In the genomic region with DNA sequence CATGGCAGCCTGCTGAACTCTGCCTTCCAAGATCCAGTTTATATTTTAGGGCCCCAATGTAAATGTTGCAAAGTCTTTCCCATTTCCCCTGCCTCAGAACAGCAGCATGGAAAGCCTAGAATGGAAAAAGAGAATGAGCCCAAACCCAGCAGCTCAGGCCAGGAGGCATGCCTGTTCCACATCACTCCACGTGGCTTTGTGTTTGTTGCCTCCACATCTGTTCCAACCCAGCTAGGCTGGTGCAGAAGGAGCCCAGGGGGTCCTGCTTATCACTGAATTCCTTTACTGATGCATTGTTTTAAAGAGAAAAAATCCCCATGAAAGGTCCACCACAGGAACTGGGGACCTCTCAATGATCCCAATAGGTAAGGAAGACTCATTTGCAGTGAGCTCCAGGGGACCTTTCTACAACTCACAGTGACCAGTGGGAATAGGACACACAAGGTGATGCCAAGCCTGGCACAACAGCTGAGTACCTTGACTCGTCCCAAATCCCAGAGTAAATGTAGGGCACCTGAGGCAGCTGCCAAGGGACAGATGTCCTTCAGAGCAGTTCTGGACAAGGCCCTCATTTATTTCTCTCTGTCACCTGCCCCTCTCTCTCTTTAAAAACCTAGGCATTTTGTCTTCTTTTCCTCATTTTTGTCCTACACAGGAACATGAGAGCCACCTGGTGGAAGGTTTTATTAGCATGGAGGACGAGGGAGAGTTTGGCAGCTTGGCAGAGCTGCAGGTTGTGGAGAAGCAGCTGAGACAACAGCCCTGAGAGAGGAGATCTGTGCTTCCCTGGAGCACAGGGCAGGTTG, we compare ENCODE assay signal across 9 cellular contexts. TPM values are rescaled to one million over a fixed set of nuclear protein-coding genes. Genes with fewer than 3 reads are reported as not detected.
DNase-seq lines count a peak whose midpoint lies in the region; ATAC-seq and TF ChIP-seq lines count a peak whose summit lies in the region.
"Had no signal": no experiment of that assay in that cellular context is flagged by ENCODE, and none has a peak within 500 bp of the region (broad histone marks: within the 10 kb centered on the region; RNA-seq: fewer than 3 reads in every experiment).

No MANE protein-coding gene starts in this region.

- no peak overlapping the region for H4K91ac ChIP-seq in neuronal stem cell (ENCODE audit: low read depth, low read length, poor library complexity)

- H3K4me1 ChIP-seq in BE2C (no peaks in the 10 kb centered on the region), testis (no peaks in the 10 kb centered on the region), neuronal stem cell (ENCODE audit: control insufficient read depth in 2 of 2, insufficient read depth in 1 of 2, low read depth in 1 of 2, low read length in 2 of 2) (no peaks in the 10 kb centered on the region)

- H2BK15ac ChIP-seq in neuronal stem cell (ENCODE audit: low read length), result no peak overlapping the region

- H3K9me3 Mint-ChIP-seq in glutamatergic neuron (ENCODE audit: unreplicated experiment), result peaks cover 8% of the 10 kb centered on the region

- no peaks in the 10 kb centered on the region for H3K9me3 ChIP-seq in BE2C
- no peaks in the 10 kb centered on the region for H3K9me3 ChIP-seq in testis
- H3K9me3 ChIP-seq in neuronal stem cell (replicated peaks in 1 of 2; ENCODE audit: control insufficient read depth in 2 of 2, insufficient read depth in 1 of 2, low read depth in 1 of 2, low read length in 2 of 2), result peaks cover 0 to 15% of the 10 kb centered on the region in 2 donors

- no peak overlapping the region for H2AFZ ChIP-seq in neuronal stem cell (ENCODE audit: low read length)

- no peak overlapping the region for H3K23ac ChIP-seq in neuronal stem cell (ENCODE audit: low read depth, low read length, poor library complexity)

- H3K4me3 Mint-ChIP-seq in glutamatergic neuron (ENCODE audit: unreplicated experiment), result no peak overlapping the region
- H3K4me3 Mint-ChIP-seq: dendritic cell treated with granulocyte-macrophage colony-stimulating factor and Interleukin-4, amounts not matched to agents 40 ng/mL and 50 ng/mL, for 4 days had no signal

- no peak overlapping the region for H3K9ac ChIP-seq in neuronal stem cell (ENCODE audit: low read depth, low read length, poor library complexity)

- ATAC-seq in HG03354 (IDR thresholded peaks at IDR 0.05; ENCODE audit: poor library complexity, severe bottlenecking, unreplicated experiment) (no peak), GM21367 (IDR thresholded peaks at IDR 0.05; ENCODE audit: unreplicated experiment) (no peak)

- no peaks in the 10 kb centered on the region for H3K27me3 Mint-ChIP-seq in glutamatergic neuron (ENCODE audit: unreplicated experiment)

- H3K18ac ChIP-seq in neuronal stem cell (ENCODE audit: low read length), result no peak overlapping the region

- no peak overlapping the region for H3K27ac Mint-ChIP-seq in glutamatergic neuron (ENCODE audit: unreplicated experiment)
- H3K27ac Mint-ChIP-seq: dendritic cell treated with granulocyte-macrophage colony-stimulating factor and Interleukin-4, amounts not matched to agents 40 ng/mL and 50 ng/mL, for 4 days had no signal

- H3K4me2 ChIP-seq in neuronal stem cell (ENCODE audit: insufficient read depth, low read length, poor library complexity, severe bottlenecking), result no peak overlapping the region

- H2BK120ac ChIP-seq in neuronal stem cell (ENCODE audit: low read depth, low read length), result no peak overlapping the region

- H3K14ac ChIP-seq in neuronal stem cell (ENCODE audit: low read length), result no peak overlapping the region

- no peak overlapping the region for H4K8ac ChIP-seq in neuronal stem cell (ENCODE audit: low read depth, low read length)

- H3K4me3 ChIP-seq in BE2C (ENCODE audit: low read depth, low read length) (no peak overlapping the region), testis (no peak overlapping the region), neuronal stem cell (ENCODE audit: low read length in 2 of 2) (no peak overlapping the region)

- H2BK5ac ChIP-seq in neuronal stem cell (ENCODE audit: low read length), result no peak overlapping the region

- TF ChIP-seq CTCF in BE2C (IDR thresholded peaks at IDR 0.05; ENCODE audit: low read depth, low read length), result peak; percentile 72
- TF ChIP-seq CTCF in GM10266 (IDR thresholded peaks at IDR 0.05; ENCODE audit: control insufficient read depth, insufficient read depth, low read depth, missing control alignments), result peak; percentile 37
- TF ChIP-seq CTCF in glutamatergic neuron (IDR thresholded peaks at IDR 0.05; ENCODE audit: partially characterized antibody, unreplicated experiment), result peak; percentile 23
- TF ChIP-seq CTCF in testis (IDR thresholded peaks at IDR 0.05), result peak; percentile 20 to 51 (median 34)

- no peak overlapping the region for H2BK12ac ChIP-seq in neuronal stem cell (ENCODE audit: low read length)

- intact Hi-C loops in testis (cut with DNase I; ENCODE audit: low total_unique reads), result no loop called here

- peaks cover 3% of the 10 kb centered on the region for H3K79me1 ChIP-seq in neuronal stem cell (ENCODE audit: low read depth, low read length)

- H3K36me3 ChIP-seq in BE2C (no peaks in the 10 kb centered on the region), testis (ENCODE audit: low read depth, missing control alignments) (no peaks in the 10 kb centered on the region), neuronal stem cell (replicated peaks in 1 of 2; ENCODE audit: control insufficient read depth in 2 of 2, insufficient read depth in 2 of 2, low read length in 2 of 2) (no peaks in the 10 kb centered on the region)

- H3K36me3 Mint-ChIP-seq in glutamatergic neuron (ENCODE audit: unreplicated experiment), result peaks cover 26% of the 10 kb centered on the region

- H3K4me1 Mint-ChIP-seq in glutamatergic neuron (ENCODE audit: low read depth, unreplicated experiment), result no peaks in the 10 kb centered on the region

- DNase-seq in BE2C (peak; percentile 30), GM10266 (ENCODE audit: extremely low spot score) (peak; percentile 25), RKO (ENCODE audit: low spot score) (peak; percentile 4), glutamatergic neuron (no peak), testis (peak; percentile 52), neuronal stem cell (ENCODE audit: low spot score) (no peak)

- no peak overlapping the region for H2AK5ac ChIP-seq in neuronal stem cell (ENCODE audit: low read depth, low read length)

- TF ChIP-seq POLR2A in testis (IDR thresholded peaks at IDR 0.05), result no peak

- no peak overlapping the region for H3K4ac ChIP-seq in neuronal stem cell (ENCODE audit: low read length)

- H3K27me3 ChIP-seq in BE2C (no peaks in the 10 kb centered on the region; the same call in 1 of the 2 replicates), testis (no peaks in the 10 kb centered on the region), neuronal stem cell (ENCODE audit: control insufficient read depth in 3 of 3, insufficient read depth in 3 of 3, low read depth in 1 of 3, low read length in 3 of 3) (no peaks in the 10 kb centered on the region)

- WGBS in testis, 2 donors, result 42 to 69% methylated on average over 2 to 3 of the region's 3 CpGs
- WGBS in neuronal stem cell (ENCODE audit: extremely low coverage in 2 of 2, insufficient read length in 2 of 2, insufficient replicate concordance in 1 of 2), 2 donors, result no CpG with 5 or more reads among the region's 3 CpGs

- no peak overlapping the region for H3K27ac ChIP-seq in testis
- no peak overlapping the region for H3K27ac ChIP-seq in neuronal stem cell (replicated peaks; ENCODE audit: low read length)

RNA-seq across cellular contexts. Expression of a gene that starts 41.7 kb away (rescaled TPM):
- polyA plus RNA-seq in BE2C (2012; ENCODE audit: insufficient read depth, insufficient read length, low read depth), result 6.9 TPM
- total RNA-seq in glutamatergic neuron (ENCODE audit: unreplicated experiment) (6.8 TPM), testis (10 to 100 TPM; 12.4 to 17.8 TPM)
- polyA plus RNA-seq in testis (ENCODE audit: insufficient read depth, low read depth, low replicate concordance), result 6.8 TPM
- 0.08 TPM for polyA plus RNA-seq in neuronal stem cell (2013, experiment 1 of 2)
- polyA plus RNA-seq in neuronal stem cell (2013, experiment 2 of 2), result 0.08 TPM

Comparison
In these comparisons a context has a peak if more than half of its experiments do, and no peak if none do; other contexts are left out.
1. DNase-seq: peak in BE2C (single experiment), GM10266 (single experiment), RKO (single experiment) and testis (single experiment); none in glutamatergic neuron (single experiment) and neuronal stem cell (single experiment).
2. Peak in every context shown above with its lines, with median percentiles within 50 percentile points of each other: CTCF ChIP-seq.